ENCODE assay signal across 1 cellular context in the genomic region with DNA sequence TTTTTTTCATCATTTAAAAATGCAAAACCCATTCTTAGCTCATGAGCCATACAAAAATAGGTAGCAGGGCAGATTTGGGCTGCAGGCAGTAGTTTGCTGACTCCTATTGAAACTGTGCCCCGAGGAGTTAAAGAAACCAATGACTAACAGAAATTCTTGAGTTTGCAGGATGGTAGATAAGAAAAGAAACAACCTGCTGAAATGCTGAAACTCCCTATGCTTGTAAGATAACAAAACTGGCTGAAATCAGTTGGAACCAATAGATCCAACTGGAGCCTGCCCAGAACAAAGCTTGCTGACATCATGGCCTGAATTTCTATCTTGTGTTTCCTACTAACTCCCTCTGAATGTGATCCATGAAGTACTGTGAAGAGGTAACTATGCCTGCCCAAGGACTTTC.
TF ChIP-seq lines count a peak whose summit lies in the region.

No MANE protein-coding gene starts in this region.

TF ChIP-seq in HEK293T, 16 proteins besides CTCF, POLR2A, EP300 and RAD21 (continued from another document):
- TF ChIP-seq SUZ12 (IDR thresholded peaks at IDR 0.05) (no peak), CTBP1 (IDR thresholded peaks at IDR 0.05; ENCODE audit: borderline replicate concordance) (no peak), FOXA1 (IDR thresholded peaks at IDR 0.05) (no peak), ELF4 (IDR thresholded peaks at IDR 0.05) (no peak), SP1 (IDR thresholded peaks at IDR 0.05) (no peak), ARNT (IDR thresholded peaks at IDR 0.05) (no peak)
- TF ChIP-seq, protein P1, sequence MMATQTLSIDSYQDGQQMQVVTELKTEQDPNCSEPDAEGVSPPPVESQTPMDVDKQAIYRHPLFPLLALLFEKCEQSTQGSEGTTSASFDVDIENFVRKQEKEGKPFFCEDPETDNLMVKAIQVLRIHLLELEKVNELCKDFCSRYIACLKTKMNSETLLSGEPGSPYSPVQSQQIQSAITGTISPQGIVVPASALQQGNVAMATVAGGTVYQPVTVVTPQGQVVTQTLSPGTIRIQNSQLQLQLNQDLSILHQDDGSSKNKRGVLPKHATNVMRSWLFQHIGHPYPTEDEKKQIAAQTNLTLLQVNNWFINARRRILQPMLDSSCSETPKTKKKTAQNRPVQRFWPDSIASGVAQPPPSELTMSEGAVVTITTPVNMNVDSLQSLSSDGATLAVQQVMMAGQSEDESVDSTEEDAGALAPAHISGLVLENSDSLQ (IDR thresholded peaks at IDR 0.05) = no peak
